In genomic region chr6:130756836-130757235, GRCh38 we compare ENCODE assay signal across 25 cellular contexts.
"Had no signal": no experiment of that assay in that cellular context is flagged by ENCODE, and none has a peak within 500 bp of the region (broad histone marks: within the 10 kb centered on the region; RNA-seq: fewer than 3 reads in every experiment).

No MANE protein-coding gene starts in this region.

- H3K4me2 ChIP-seq: hepatocyte had no signal

- DNase-seq: dermis blood vessel endothelial cell; dorsolateral prefrontal cortex; effector CD4-positive, alpha-beta T cell; effector memory CD4-positive, alpha-beta T cell; foreskin keratinocyte; heart left ventricle; hypothalamus; immature natural killer cell; islet precursor cell; kidney; kidney glomerular epithelial cell; left colon; left ventricle myocardium inferior; lower lobe of right lung; mesenchymal stem cell; mucosa of descending colon; naive B cell had no signal

- H3K9me3 ChIP-seq: esophagus muscularis mucosa, gastroesophageal sphincter, left ventricle myocardium inferior, lower lobe of right lung, mucosa of descending colon had no signal

- ATAC-seq: foreskin keratinocyte, gastroesophageal sphincter, heart left ventricle, left colon, left lobe of liver, lower lobe of right lung, mucosa of descending colon had no signal

- H3K4me3 ChIP-seq: coronary artery, dorsolateral prefrontal cortex, esophagus muscularis mucosa, gastroesophageal sphincter, heart left ventricle, hepatocyte, left ventricle myocardium inferior, lower lobe of right lung, mucosa of descending colon had no signal

- H3K79me2 ChIP-seq: hepatocyte had no signal

- H3K4me1 Mint-ChIP-seq: mesothelial cell of epicardium had no signal

- H3K4me3 Mint-ChIP-seq: immature natural killer cell, mesothelial cell of epicardium had no signal

- H3K36me3 ChIP-seq: esophagus muscularis mucosa, gastroesophageal sphincter, heart left ventricle, left ventricle myocardium inferior, lower lobe of right lung had no signal

- H3K36me3 Mint-ChIP-seq: mesothelial cell of epicardium, naive B cell had no signal

- H2AFZ ChIP-seq: hepatocyte had no signal

- H3K27me3 ChIP-seq: esophagus muscularis mucosa, gastroesophageal sphincter, heart left ventricle, hepatocyte had no signal

- FAIRE-seq: endothelial cell of umbilical vein, frontal cortex, kidney had no signal

- H3K27ac Mint-ChIP-seq: mesothelial cell of epicardium had no signal

- H3K27ac ChIP-seq: dorsolateral prefrontal cortex, esophagus muscularis mucosa, foreskin keratinocyte, gastroesophageal sphincter, hepatocyte, left ventricle myocardium inferior, lower lobe of right lung had no signal

- H3K4me1 ChIP-seq: esophagus muscularis mucosa, foreskin keratinocyte, gastroesophageal sphincter, left ventricle myocardium inferior, lower lobe of right lung had no signal
